In the genomic region with DNA sequence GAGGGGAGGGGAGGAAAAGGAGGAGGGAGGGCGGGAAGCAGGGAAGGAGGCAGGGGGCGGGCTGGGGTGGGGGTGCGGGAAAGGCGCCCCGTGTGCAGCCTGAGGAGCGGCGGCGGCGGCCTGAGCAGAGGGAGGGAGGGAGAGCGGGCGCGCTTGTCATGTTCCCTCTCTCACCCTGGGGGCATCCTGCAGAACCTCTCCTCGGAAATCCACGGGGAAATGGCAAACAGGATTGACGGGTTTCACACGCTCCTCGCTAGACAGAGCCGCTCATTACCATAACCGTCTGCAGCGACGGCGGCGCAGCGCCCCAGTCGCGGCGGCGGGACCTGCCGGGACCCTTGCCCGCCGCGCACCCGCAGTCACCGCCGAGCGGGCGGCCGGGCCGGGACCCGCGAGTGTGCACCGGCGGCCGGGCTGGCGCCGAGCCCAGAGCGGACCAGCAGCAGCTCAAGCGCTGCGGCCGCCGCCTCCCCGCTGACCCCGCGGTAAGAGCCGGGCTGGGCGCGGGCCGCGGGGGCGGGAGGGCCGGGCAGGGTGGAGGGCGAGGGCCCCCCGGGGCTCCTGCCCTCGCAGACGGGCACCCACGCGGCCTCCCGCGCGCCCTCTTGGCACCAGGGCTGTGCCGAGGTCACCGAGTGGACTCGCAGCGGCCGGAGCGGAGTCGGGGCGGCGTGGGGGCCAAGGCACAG, we compare ENCODE assay signal across 7 cellular contexts. TPM values are rescaled to one million over a fixed set of nuclear protein-coding genes. Genes with fewer than 3 reads are reported as not detected.
DNase-seq lines count a peak whose midpoint lies in the region; ATAC-seq and TF ChIP-seq lines count a peak whose summit lies in the region.

A gene (plus strand): TSS at position 273 of the 692 bp plus-strand sequence. CDS start 5,165 bp downstream, outside the sequence.

- peak within 1 kb of the TSS; percentile 82 for H2AFZ ChIP-seq in mammary epithelial cell (ENCODE audit: low read depth, low read length)

- dilution Hi-C loops in mammary epithelial cell (cut with HindIII; ENCODE audit: low sequenced_read_pairs), result loop anchor here (5.0 to 25.0 kb wide), 2 partner anchors 100 to 395 kb away; a partner anchor contains a TSS

- H3K79me2 ChIP-seq in mammary epithelial cell (ENCODE audit: insufficient read depth, low read length), result no peaks in the 10 kb centered on the region

- in situ Hi-C loops in mammary epithelial cell (cut with MboI; ENCODE audit: low sequenced_read_pairs in 2 of 2), result no loop called here

- peak within 1 kb of the TSS; percentile 50 for H3K9ac ChIP-seq in mammary epithelial cell (ENCODE audit: insufficient read depth, low read length)
- peak within 1 kb of the TSS in 2 of 3 donors; percentile 45 to 76 for H3K9ac ChIP-seq in skeletal muscle tissue (ENCODE audit: low read depth in 1 of 3, low read length in 3 of 3)

- CTCF ChIA-PET in mammary epithelial cell (lab: Charles Lee; ENCODE audit: low non-redundant PET), result no interaction called here

- peaks cover 9% of the 10 kb centered on the region for H3K4me1 ChIP-seq in mammary epithelial cell (ENCODE audit: insufficient read depth, low read length)
- peaks cover 11 to 21% (median 12%) of the 10 kb centered on the region in 3 donors for H3K4me1 ChIP-seq in skeletal muscle tissue (ENCODE audit: control insufficient read depth in 3 of 3, insufficient read depth in 3 of 3, low read length in 3 of 3)

- H3K27me3 ChIP-seq in mammary epithelial cell (ENCODE audit: insufficient read depth, low read length) (no peaks in the 10 kb centered on the region), skeletal muscle tissue (ENCODE audit: control insufficient read depth in 3 of 3, insufficient read depth in 3 of 3, low read length in 3 of 3) (peaks cover 19 to 41% (median 20%) of the 10 kb centered on the region in 3 donors)

- no peaks in the 10 kb centered on the region for H4K20me1 ChIP-seq in mammary epithelial cell (ENCODE audit: insufficient read depth, low read length)

- no peaks in the 10 kb centered on the region for H3K36me3 ChIP-seq in mammary epithelial cell (ENCODE audit: insufficient read depth, low read length)
- no peaks in the 10 kb centered on the region for H3K36me3 ChIP-seq in skeletal muscle tissue (ENCODE audit: control insufficient read depth in 3 of 3, insufficient read depth in 3 of 3, low read length in 3 of 3)

- no TSS peak for BruUV-seq in mammary epithelial cell (replicated peaks; lab: Mats Ljungman, UMichigan)

- DNase-seq in NCI-H2227 treated with DMSO at 0.1 percent for 48 hours (lab: John Stamatoyannopoulos, UW) (peak; percentile 69), mammary epithelial cell (peak; percentile 80), islet precursor cell (peak; percentile 93), SHP77 treated with DMSO at 0.1 percent for 48 hours (lab: John Stamatoyannopoulos, UW) (no peak)

- H3K27ac ChIP-seq in mammary epithelial cell (ENCODE audit: insufficient read depth, low read depth, low read length) (peak within 1 kb of the TSS; percentile 42), skeletal muscle tissue (ENCODE audit: low read depth, low read length) (no peak within 1 kb of the TSS)

- WGBS in mammary epithelial cell (ENCODE audit: low coverage, missing lambda C conversion rate), result 1% methylated on average over 25 of the region's 79 CpGs

- ATAC-seq in GM19372 (IDR thresholded peaks at IDR 0.05; ENCODE audit: low read depth, unreplicated experiment) (peak; percentile 36), HG02798 (IDR thresholded peaks at IDR 0.05; ENCODE audit: poor library complexity, unreplicated experiment) (no peak)

- intact Hi-C loops in mammary epithelial cell (cut with micrococcal nuclease), result loop anchor here (1.0 to 5.0 kb wide), 3 partner anchors 19 to 90 kb away; no protein-coding TSS in a partner anchor

- peak within 1 kb of the TSS; percentile 82 for H3K4me2 ChIP-seq in mammary epithelial cell (ENCODE audit: insufficient read depth, low read depth, low read length)

- no peak for TF ChIP-seq CTCF in mammary epithelial cell (conservative IDR thresholded peaks at IDR 0.05 in 1 of 2, IDR thresholded peaks at IDR 0.05 in 1 of 2; ENCODE audit: extremely low read depth in 1 of 2, insufficient read depth in 1 of 2, low read depth in 1 of 2, low read length in 2 of 2)

- H3K4me3 ChIP-seq in mammary epithelial cell (replicated peaks in 1 of 3; ENCODE audit: insufficient read depth in 1 of 3, low read depth in 2 of 3, low read length in 3 of 3), result peak within 1 kb of the TSS; percentile 60 to 82 (median 78)
- peak within 1 kb of the TSS; percentile 60 to 73 (median 72) for H3K4me3 ChIP-seq in skeletal muscle tissue (ENCODE audit: low read length in 3 of 3)

- no peaks in the 10 kb centered on the region for H3K9me3 ChIP-seq in mammary epithelial cell (replicated peaks; ENCODE audit: insufficient read depth, low read length)
- no peaks in the 10 kb centered on the region for H3K9me3 ChIP-seq in skeletal muscle tissue (ENCODE audit: control insufficient read depth in 3 of 3, low read length in 3 of 3)

RNA-seq across cellular contexts. Expression of the gene that starts here (rescaled TPM):
- 1 to 10 TPM in 1 of 2 donors, under 1 TPM in 1; 0.67 to 4.8 TPM for total RNA-seq in mammary epithelial cell
- 4.1 TPM for polyA plus RNA-seq in mammary epithelial cell
- 4.2 TPM for polyA minus RNA-seq in mammary epithelial cell
- 1.6 TPM for total RNA-seq in skeletal muscle tissue
